In genomic region chr17:69414408-69415274, GRCh38 we compare ENCODE assay signal across 8 cellular contexts. TPM values are rescaled to one million over a fixed set of nuclear protein-coding genes. Genes with fewer than 3 reads are reported as not detected.
DNase-seq lines count a peak whose midpoint lies in the region; ATAC-seq and TF ChIP-seq lines count a peak whose summit lies in the region.

Gene MAP2K6 (plus strand): TSS chr17:69414697. CDS start chr17:69414985, 288 bp downstream.

- 1% methylated on average over 26 to 27 of the region's 27 CpGs for WGBS in upper lobe of left lung, 2 donors

- H3K27ac Mint-ChIP-seq in GM23338, result no peak within 1 kb of the TSS
- H3K27ac Mint-ChIP-seq in activated naive CD8-positive, alpha-beta T cell treated with anti-CD3 and anti-CD28 coated beads for 36 hours, result no peak within 1 kb of the TSS

- 0 out of 2 replicates have a peak, but pooled peaks cover 5% of the 10 kb centered on the region for H3F3A ChIP-seq in GM23338 (replicated peaks; ENCODE audit: low read depth)

- peaks cover 3% of the 10 kb centered on the region for H3K27me3 Mint-ChIP-seq in GM23338 (ENCODE audit: insufficient read depth, low read depth, poor library complexity)
- H3K27me3 Mint-ChIP-seq in activated naive CD8-positive, alpha-beta T cell treated with anti-CD3 and anti-CD28 coated beads for 36 hours, result no peaks in the 10 kb centered on the region

- H3K4me3 ChIP-seq in GM23338 (peak within 1 kb of the TSS; percentile 83), left ventricle myocardium inferior (peak within 1 kb of the TSS; percentile 73), upper lobe of left lung (peak within 1 kb of the TSS; percentile 2 to 59 (median 53))

- ATAC-seq in GM23338, result peak; percentile 97
- peak; percentile 89 to 98 for ATAC-seq in upper lobe of left lung (ENCODE audit: low FRiP score in 2 of 2)

- no peaks in the 10 kb centered on the region for H4K20me1 ChIP-seq in GM23338 (replicated peaks; ENCODE audit: insufficient read depth)

- no peaks in the 10 kb centered on the region for H3K9me3 Mint-ChIP-seq in GM23338
- H3K9me3 Mint-ChIP-seq in activated naive CD8-positive, alpha-beta T cell treated with anti-CD3 and anti-CD28 coated beads for 36 hours, result no peaks in the 10 kb centered on the region

- intact Hi-C loops in left ventricle myocardium inferior (cut with micrococcal nuclease), result no loop called here
- intact Hi-C loops in posterior vena cava (cut with DNase I), result no loop called here

- peak; percentile 86 for DNase-seq in ELF-1 (ENCODE audit: low read depth, low spot score)
- DNase-seq in GM23338 (ENCODE audit: low spot score), result peak; percentile 93
- peak; percentile 93 to 96 for DNase-seq in Kasumi-1 (lab: John Stamatoyannopoulos, UW)
- DNase-seq in SK-N-DZ (ENCODE audit: low spot score), result peak; percentile 88
- DNase-seq in activated naive CD8-positive, alpha-beta T cell treated with anti-CD3 and anti-CD28 coated beads for 36 hours, result peak; percentile 80
- DNase-seq in left ventricle myocardium inferior, result peak; percentile 85
- DNase-seq in posterior vena cava (ENCODE audit: low spot score), result peak; percentile 94
- DNase-seq in upper lobe of left lung, result peak; percentile 77 to 85

- H3K4me3 Mint-ChIP-seq in GM23338, result no peak within 1 kb of the TSS
- H3K4me3 Mint-ChIP-seq in activated naive CD8-positive, alpha-beta T cell treated with anti-CD3 and anti-CD28 coated beads for 36 hours, result no peak within 1 kb of the TSS

- no peaks in the 10 kb centered on the region for H3K36me3 ChIP-seq in GM23338 (ENCODE audit: insufficient read depth)
- H3K36me3 ChIP-seq in left ventricle myocardium inferior, result no peaks in the 10 kb centered on the region
- H3K36me3 ChIP-seq in upper lobe of left lung, result no peaks in the 10 kb centered on the region

- H3K4me1 ChIP-seq in GM23338 (ENCODE audit: insufficient read depth) (peaks cover 46% of the 10 kb centered on the region), left ventricle myocardium inferior (peaks cover 32% of the 10 kb centered on the region), upper lobe of left lung (peaks cover 13 to 33% (median 20%) of the 10 kb centered on the region in 4 donors)

- peak within 1 kb of the TSS; percentile 87 for H2AFZ ChIP-seq in GM23338

- peaks cover 17% of the 10 kb centered on the region for H3K4me1 Mint-ChIP-seq in GM23338
- peaks cover 17% of the 10 kb centered on the region for H3K4me1 Mint-ChIP-seq in activated naive CD8-positive, alpha-beta T cell treated with anti-CD3 and anti-CD28 coated beads for 36 hours

- H3K27me3 ChIP-seq in GM23338 (ENCODE audit: insufficient read depth) (no peaks in the 10 kb centered on the region), left ventricle myocardium inferior (ENCODE audit: low read depth) (no peaks in the 10 kb centered on the region), upper lobe of left lung (no peaks in the 10 kb centered on the region)

- no peak for TF ChIP-seq CTCF in GM23338 (conservative IDR thresholded peaks at IDR 0.05; ENCODE audit: low read depth in 2 of 2)
- TF ChIP-seq CTCF in left ventricle myocardium inferior (IDR thresholded peaks at IDR 0.05; ENCODE audit: borderline replicate concordance), result no peak
- no peak for TF ChIP-seq CTCF in upper lobe of left lung (IDR thresholded peaks at IDR 0.05)

- no peaks in the 10 kb centered on the region for H3K36me3 Mint-ChIP-seq in GM23338 (ENCODE audit: low read depth)
- H3K36me3 Mint-ChIP-seq in activated naive CD8-positive, alpha-beta T cell treated with anti-CD3 and anti-CD28 coated beads for 36 hours, result no peaks in the 10 kb centered on the region

- no peak for TF ChIP-seq POLR2A in upper lobe of left lung (IDR thresholded peaks at IDR 0.05)

- peaks cover 49% of the 10 kb centered on the region for H3K79me2 ChIP-seq in GM23338 (replicated peaks; ENCODE audit: insufficient read depth)

- H3K9me3 ChIP-seq in left ventricle myocardium inferior (replicated peaks), result no peaks in the 10 kb centered on the region
- H3K9me3 ChIP-seq in upper lobe of left lung, result no peaks in the 10 kb centered on the region

- H3K27ac ChIP-seq in GM23338 (ENCODE audit: low read depth) (peak within 1 kb of the TSS; percentile 40), left ventricle myocardium inferior (replicated peaks) (peak within 1 kb of the TSS; percentile 45), upper lobe of left lung (peak within 1 kb of the TSS in 1 of 4 donors; percentile 57)

- H3K9me2 ChIP-seq in GM23338 (ENCODE audit: insufficient read depth), result no peaks in the 10 kb centered on the region

- peak within 1 kb of the TSS; percentile 85 for H3K4me2 ChIP-seq in GM23338

- TF ChIP-seq EP300 in upper lobe of left lung (IDR thresholded peaks at IDR 0.05), result no peak

TF ChIP-seq in GM23338, 12 proteins besides CTCF, POLR2A, EP300 and RAD21 (continues in another document):
- peak; percentile 57; the same call in 1 of the 2 replicates for TF ChIP-seq CREB1 (CRISPR knock-in tag; IDR thresholded peaks at IDR 0.05; ENCODE audit: low read depth)
- TF ChIP-seq POLR2AphosphoS5 (IDR thresholded peaks at IDR 0.05; ENCODE audit: low read depth), result peak; percentile 62
- no peak for TF ChIP-seq ZNF114 (CRISPR knock-in tag; IDR thresholded peaks at IDR 0.05)
- TF ChIP-seq EZH2 (IDR thresholded peaks at IDR 0.05; ENCODE audit: low read depth, unreplicated experiment), result no peak
- TF ChIP-seq NANOG (IDR thresholded peaks at IDR 0.05; ENCODE audit: borderline replicate concordance), result no peak
- TF ChIP-seq ZNF462 (CRISPR knock-in tag; IDR thresholded peaks at IDR 0.05), result no peak
- no peak for TF ChIP-seq EZH2phosphoT487 (IDR thresholded peaks at IDR 0.05; ENCODE audit: unreplicated experiment)

RNA-seq across cellular contexts. Expression of gene MAP2K6, which starts in this region (rescaled TPM):
- 26.3 and 27.0 TPM in 2 replicates for total RNA-seq in GM23338 (2014; rRNA removed; shearing (Covaris generic))
- 31.1 and 33.2 TPM in 2 replicates for polyA plus RNA-seq in GM23338 (2016; fragmentation: Nextera tagmentation; extraction: Ambion mirVana)
- polyA plus RNA-seq in SK-N-DZ (2014; cell fraction: cytosol; rRNA removed), result 13.8 and 15.6 TPM in 2 replicates
- polyA plus RNA-seq in SK-N-DZ (2014; cell fraction: nucleus; rRNA removed), result 7.1 and 8.0 TPM in 2 replicates
- 1 to 10 TPM; 2.7 to 2.9 TPM for total RNA-seq in activated naive CD8-positive, alpha-beta T cell treated with anti-CD3 and anti-CD28 coated beads for 36 hours
- total RNA-seq in left ventricle myocardium inferior (2.0 TPM), posterior vena cava (1 to 10 TPM; 2.2 to 7.7 TPM), upper lobe of left lung (10 to 100 TPM in 1 of 6 donors, 1 to 10 TPM in 4, under 1 TPM in 1; 0.33 to 16.8 (median 5.9) TPM)
